20 cellular contexts compared by ENCODE assay signal in the genomic region with DNA sequence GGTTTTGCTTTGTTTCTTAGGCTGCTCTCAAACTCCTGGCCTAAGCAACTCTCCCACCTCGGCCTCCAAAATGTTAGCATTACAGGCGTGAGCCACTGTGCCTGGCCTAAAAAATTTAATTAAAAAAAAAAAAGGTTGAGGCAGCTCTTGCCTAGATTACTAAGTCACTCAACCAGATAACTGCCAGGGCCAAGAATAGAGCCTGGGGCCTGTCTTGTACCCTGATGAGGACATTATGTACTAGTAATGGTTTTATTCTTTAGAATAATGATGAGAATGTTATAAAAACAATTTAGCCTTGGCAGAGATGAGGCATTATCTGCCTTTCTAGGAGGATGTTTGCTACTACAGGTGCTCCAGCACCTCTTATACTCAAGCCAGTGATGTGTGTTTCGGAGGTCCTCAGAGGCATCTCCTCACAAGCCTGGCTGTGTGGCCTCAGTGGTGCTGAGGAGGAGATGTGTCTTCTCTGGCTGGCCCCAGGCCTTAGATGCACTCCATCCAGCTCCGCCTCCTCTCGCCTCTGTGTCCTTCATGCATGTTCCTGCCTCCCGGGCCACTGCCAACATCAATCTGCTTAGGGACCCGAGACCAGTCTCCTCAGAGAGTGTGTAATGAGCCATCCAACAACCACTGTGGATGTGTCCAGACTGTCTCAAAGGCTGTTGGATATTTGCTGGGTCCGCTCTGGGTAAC.
DNase-seq lines count a peak whose midpoint lies in the region; ATAC-seq and TF ChIP-seq lines count a peak whose summit lies in the region.
"Had no signal": no experiment of that assay in that cellular context is flagged by ENCODE, and none has a peak within 500 bp of the region (broad histone marks: within the 10 kb centered on the region; RNA-seq: fewer than 3 reads in every experiment).

No MANE protein-coding gene starts in this region.

- H3K27me3 Mint-ChIP-seq in CD8-positive, alpha-beta T cell (ENCODE audit: low read depth) = no peaks in the 10 kb centered on the region
- no peaks in the 10 kb centered on the region for H3K27me3 Mint-ChIP-seq in activated T-helper 1 cell treated with anti-CD3 and anti-CD28 coated beads, Interleukin-12 subunit alpha, Interleukin-12 subunit beta, Interleukin-2, Interleukin-4 antibody, amounts not matched to agents 30 ng/mL and 10 ng/mL and 1 ng/mL, durations not matched to agents 14 hours and 24 hours and 36 hours (ENCODE audit: insufficient read depth)
- H3K27me3 Mint-ChIP-seq in HFFc6 (ENCODE audit: insufficient read depth) = no peaks in the 10 kb centered on the region; the same call in none of the 2 replicates
- H3K27me3 Mint-ChIP-seq: stimulated activated naive CD8-positive, alpha-beta T cell treated with anti-CD3 and anti-CD28 coated beads, Interleukin-15, amount 100 ng/mL, for 72 hours had no signal

- peaks cover 10% of the 10 kb centered on the region for H3K36me3 Mint-ChIP-seq in CD8-positive, alpha-beta T cell
- H3K36me3 Mint-ChIP-seq in activated T-helper 1 cell treated with anti-CD3 and anti-CD28 coated beads, Interleukin-12 subunit alpha, Interleukin-12 subunit beta, Interleukin-2, Interleukin-4 antibody, amounts not matched to agents 30 ng/mL and 10 ng/mL and 1 ng/mL, durations not matched to agents 14 hours and 24 hours and 36 hours (ENCODE audit: low read depth) = peaks cover 16% of the 10 kb centered on the region
- H3K36me3 Mint-ChIP-seq in HFFc6 (ENCODE audit: low read depth) = no peaks in the 10 kb centered on the region
- H3K36me3 Mint-ChIP-seq: type B pancreatic cell had no signal

- in situ Hi-C loops in GM23248 (cut with MboI) = no loop called here

- TF ChIP-seq CTCF in CD8-positive, alpha-beta T cell (IDR thresholded peaks at IDR 0.05) = no peak
- no peak for TF ChIP-seq CTCF in HFFc6 (IDR thresholded peaks at IDR 0.05)

- H3K79me2 ChIP-seq in GM23248 (ENCODE audit: insufficient read depth) = no peaks in the 10 kb centered on the region

- peak overlapping the region; percentile 70 for H3K4me2 ChIP-seq in BLaER1
- no peak overlapping the region for H3K4me2 ChIP-seq in GM23248 (ENCODE audit: unreplicated experiment)

- no peak for DNase-seq in CD8-positive, alpha-beta T cell
- no peak for DNase-seq in activated T-helper 1 cell treated with anti-CD3 and anti-CD28 coated beads, Interleukin-12 subunit alpha, Interleukin-12 subunit beta, Interleukin-2, Interleukin-4 antibody, amounts not matched to agents 30 ng/mL and 10 ng/mL and 1 ng/mL, durations not matched to agents 14 hours and 24 hours and 36 hours (ENCODE audit: low spot score)
- peak; percentile 38 for DNase-seq in islet precursor cell
- DNase-seq in HFFc6 = no peak
- DNase-seq in medulla oblongata (ENCODE audit: extremely low spot score) = no peak
- no peak for DNase-seq in GM23248
- DNase-seq: activated T-cell treated with anti-CD3 and anti-CD28 coated beads, Interleukin-2, amount 50 U/mL, for 4 hours; HCEC 1CT; heart right ventricle; left ventricle myocardium superior; mucosa of descending colon; NCI-H1417; NCI-H524; stimulated activated CD4-positive, alpha-beta T cell treated with anti-CD3 and anti-CD28 coated beads, Interleukin-2, amount 100 ng/mL, for 48 hours; stimulated activated naive CD8-positive, alpha-beta T cell treated with anti-CD3 and anti-CD28 coated beads, Interleukin-15, amount 100 ng/mL, for 72 hours had no signal

- CTCF ChIA-PET in CD8-positive, alpha-beta T cell (lab: Charles Lee) = interaction anchor here (0.9 to 1.8 kb wide), 2 partner anchors 51 to 158 kb away, joined by 3 to 5 read pairs; no protein-coding TSS in a partner anchor

- peak overlapping the region; percentile 75 for H3K27ac ChIP-seq in BLaER1
- H3K27ac ChIP-seq in CD8-positive, alpha-beta T cell (ENCODE audit: low read depth, low read length) = peak overlapping the region; percentile 80
- no peak overlapping the region for H3K27ac ChIP-seq in GM23248
- H3K27ac ChIP-seq: breast epithelium, neutrophil had no signal

- H4K20me1 ChIP-seq in BLaER1 (no peaks in the 10 kb centered on the region), GM23248 (ENCODE audit: insufficient read depth) (no peaks in the 10 kb centered on the region)

- H3K27ac Mint-ChIP-seq in CD8-positive, alpha-beta T cell = peak overlapping the region; percentile 99
- peak overlapping the region; percentile 56 for H3K27ac Mint-ChIP-seq in activated T-helper 1 cell treated with anti-CD3 and anti-CD28 coated beads, Interleukin-12 subunit alpha, Interleukin-12 subunit beta, Interleukin-2, Interleukin-4 antibody, amounts not matched to agents 30 ng/mL and 10 ng/mL and 1 ng/mL, durations not matched to agents 14 hours and 24 hours and 36 hours
- H3K27ac Mint-ChIP-seq in HFFc6 = no peak overlapping the region
- H3K27ac Mint-ChIP-seq: type B pancreatic cell had no signal

- WGBS in GM23248 (ENCODE audit: low coverage in 1 of 2, low lambda C conversion rate in 2 of 2, missing lambda C conversion rate in 2 of 2), 2 experiments = 85 to 86% methylated on average over 7 to 8 of the region's 8 CpGs

- H3K9me2 ChIP-seq in GM23248 (ENCODE audit: insufficient read depth) = no peaks in the 10 kb centered on the region

- peaks cover 10% of the 10 kb centered on the region for H3K9me3 ChIP-seq in BLaER1
- H3K9me3 ChIP-seq in CD8-positive, alpha-beta T cell (ENCODE audit: low read length) = no peaks in the 10 kb centered on the region
- H3K9me3 ChIP-seq in GM23248 (ENCODE audit: low read depth) = no peaks in the 10 kb centered on the region
- H3K9me3 ChIP-seq: breast epithelium, heart right ventricle, mucosa of descending colon, neutrophil had no signal

- no peak overlapping the region for H3K4me3 Mint-ChIP-seq in CD8-positive, alpha-beta T cell
- no peak overlapping the region for H3K4me3 Mint-ChIP-seq in activated T-helper 1 cell treated with anti-CD3 and anti-CD28 coated beads, Interleukin-12 subunit alpha, Interleukin-12 subunit beta, Interleukin-2, Interleukin-4 antibody, amounts not matched to agents 30 ng/mL and 10 ng/mL and 1 ng/mL, durations not matched to agents 14 hours and 24 hours and 36 hours
- no peak overlapping the region for H3K4me3 Mint-ChIP-seq in HFFc6
- H3K4me3 Mint-ChIP-seq: activated T-cell treated with anti-CD3 and anti-CD28 coated beads, Interleukin-2, amount 50 U/mL, for 4 hours; stimulated activated naive CD8-positive, alpha-beta T cell treated with anti-CD3 and anti-CD28 coated beads, Interleukin-15, amount 100 ng/mL, for 72 hours; type B pancreatic cell had no signal

- no peak overlapping the region for H2AFZ ChIP-seq in GM23248

- intact Hi-C loops in CD8-positive, alpha-beta T cell (cut with DNase I, micrococcal nuclease) = loop anchor here in 1 of 2 experiments (10.0 kb wide), 1 partner anchor 1084 kb away; a partner anchor contains a TSS
- intact Hi-C loops in activated T-helper 1 cell treated with anti-CD3 and anti-CD28 coated beads, Interleukin-12 subunit alpha, Interleukin-12 subunit beta, Interleukin-2, Interleukin-4 antibody, amounts not matched to agents 30 ng/mL and 10 ng/mL and 1 ng/mL, durations not matched to agents 14 hours and 24 hours and 36 hours (cut with micrococcal nuclease) = loop anchor here (10.0 kb wide), 1 partner anchor 214 kb away; no protein-coding TSS in a partner anchor

- POLR2A ChIA-PET in CD8-positive, alpha-beta T cell (lab: Charles Lee) = no interaction called here

- H3K36me3 ChIP-seq in BLaER1 = no peaks in the 10 kb centered on the region
- H3K36me3 ChIP-seq in CD8-positive, alpha-beta T cell (ENCODE audit: insufficient read depth, low read length) = no peaks in the 10 kb centered on the region
- no peaks in the 10 kb centered on the region for H3K36me3 ChIP-seq in GM23248 (ENCODE audit: low read depth)
- H3K36me3 ChIP-seq: breast epithelium, heart right ventricle, neutrophil had no signal

- H3K4me1 ChIP-seq in BLaER1 (peaks cover 100% of the 10 kb centered on the region), GM23248 (ENCODE audit: insufficient read depth) (peaks cover 20% of the 10 kb centered on the region)
- peaks cover 86% of the 10 kb centered on the region for H3K4me1 ChIP-seq in CD8-positive, alpha-beta T cell (ENCODE audit: insufficient read depth, low read length)
- H3K4me1 ChIP-seq: breast epithelium had no signal

- H3K27me3 ChIP-seq in BLaER1 (no peaks in the 10 kb centered on the region), GM23248 (replicated peaks; ENCODE audit: insufficient read depth) (no peaks in the 10 kb centered on the region)
- no peaks in the 10 kb centered on the region for H3K27me3 ChIP-seq in CD8-positive, alpha-beta T cell (ENCODE audit: insufficient read depth, low read length)
- H3K27me3 ChIP-seq: breast epithelium, heart right ventricle, neutrophil had no signal

- no peaks in the 10 kb centered on the region for H3F3A ChIP-seq in GM23248 (ENCODE audit: insufficient read depth)

- H3K9ac ChIP-seq in BLaER1 (peak overlapping the region; percentile 17; the same call in 1 of the 2 replicates), GM23248 (no peak overlapping the region)

- H3K9me3 Mint-ChIP-seq in CD8-positive, alpha-beta T cell = no peaks in the 10 kb centered on the region
- peaks cover 3% of the 10 kb centered on the region for H3K9me3 Mint-ChIP-seq in activated T-helper 1 cell treated with anti-CD3 and anti-CD28 coated beads, Interleukin-12 subunit alpha, Interleukin-12 subunit beta, Interleukin-2, Interleukin-4 antibody, amounts not matched to agents 30 ng/mL and 10 ng/mL and 1 ng/mL, durations not matched to agents 14 hours and 24 hours and 36 hours
- no peaks in the 10 kb centered on the region for H3K9me3 Mint-ChIP-seq in HFFc6
- H3K9me3 Mint-ChIP-seq: activated T-cell treated with anti-CD3 and anti-CD28 coated beads, Interleukin-2, amount 50 U/mL, for 4 hours; type B pancreatic cell had no signal

- peaks cover 91% of the 10 kb centered on the region for H3K4me1 Mint-ChIP-seq in CD8-positive, alpha-beta T cell (ENCODE audit: low read depth)
- peaks cover 92% of the 10 kb centered on the region for H3K4me1 Mint-ChIP-seq in activated T-helper 1 cell treated with anti-CD3 and anti-CD28 coated beads, Interleukin-12 subunit alpha, Interleukin-12 subunit beta, Interleukin-2, Interleukin-4 antibody, amounts not matched to agents 30 ng/mL and 10 ng/mL and 1 ng/mL, durations not matched to agents 14 hours and 24 hours and 36 hours (ENCODE audit: low read depth)
- H3K4me1 Mint-ChIP-seq in HFFc6 (ENCODE audit: low read depth) = peaks cover 61% of the 10 kb centered on the region

- no peak overlapping the region for H3K4me3 ChIP-seq in BLaER1
- H3K4me3 ChIP-seq in CD8-positive, alpha-beta T cell (ENCODE audit: low read depth, low read length) = no peak overlapping the region
- no peak overlapping the region for H3K4me3 ChIP-seq in GM23248
- H3K4me3 ChIP-seq: breast epithelium, heart right ventricle, mucosa of descending colon had no signal

- ATAC-seq in CD8-positive, alpha-beta T cell = no peak
- ATAC-seq in GM18909 (IDR thresholded peaks at IDR 0.05; ENCODE audit: poor library complexity, unreplicated experiment) = no peak
- ATAC-seq: activated T-cell treated with anti-CD3 and anti-CD28 coated beads, Interleukin-2, amount 50 U/mL, for 4 hours; heart right ventricle; left ventricle myocardium superior; mucosa of descending colon; stimulated activated naive CD8-positive, alpha-beta T cell treated with anti-CD3 and anti-CD28 coated beads, Interleukin-15, amount 100 ng/mL, for 72 hours had no signal
